1 cellular context compared by ENCODE assay signal in genomic region chr20:18137412-18138265, GRCh38.
TF ChIP-seq lines count a peak whose summit lies in the region.

A gene with protein sequence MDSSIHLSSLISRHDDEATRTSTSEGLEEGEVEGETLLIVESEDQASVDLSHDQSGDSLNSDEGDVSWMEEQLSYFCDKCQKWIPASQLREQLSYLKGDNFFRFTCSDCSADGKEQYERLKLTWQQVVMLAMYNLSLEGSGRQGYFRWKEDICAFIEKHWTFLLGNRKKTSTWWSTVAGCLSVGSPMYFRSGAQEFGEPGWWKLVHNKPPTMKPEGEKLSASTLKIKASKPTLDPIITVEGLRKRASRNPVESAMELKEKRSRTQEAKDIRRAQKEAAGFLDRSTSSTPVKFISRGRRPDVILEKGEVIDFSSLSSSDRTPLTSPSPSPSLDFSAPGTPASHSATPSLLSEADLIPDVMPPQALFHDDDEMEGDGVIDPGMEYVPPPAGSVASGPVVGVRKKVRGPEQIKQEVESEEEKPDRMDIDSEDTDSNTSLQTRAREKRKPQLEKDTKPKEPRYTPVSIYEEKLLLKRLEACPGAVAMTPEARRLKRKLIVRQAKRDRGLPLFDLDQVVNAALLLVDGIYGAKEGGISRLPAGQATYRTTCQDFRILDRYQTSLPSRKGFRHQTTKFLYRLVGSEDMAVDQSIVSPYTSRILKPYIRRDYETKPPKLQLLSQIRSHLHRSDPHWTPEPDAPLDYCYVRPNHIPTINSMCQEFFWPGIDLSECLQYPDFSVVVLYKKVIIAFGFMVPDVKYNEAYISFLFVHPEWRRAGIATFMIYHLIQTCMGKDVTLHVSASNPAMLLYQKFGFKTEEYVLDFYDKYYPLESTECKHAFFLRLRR (plus strand): TSS chr20:18137863. CDS start chr20:18142661, 4,798 bp downstream.
A gene with protein sequence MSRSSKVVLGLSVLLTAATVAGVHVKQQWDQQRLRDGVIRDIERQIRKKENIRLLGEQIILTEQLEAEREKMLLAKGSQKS (plus strand): TSS chr20:18137863. CDS start chr20:18137956, 93 bp downstream.

TF ChIP-seq in GM12878, 131 proteins besides CTCF, POLR2A, EP300 and RAD21 (continued from another document and continues in another):
- TF ChIP-seq, protein P1, sequence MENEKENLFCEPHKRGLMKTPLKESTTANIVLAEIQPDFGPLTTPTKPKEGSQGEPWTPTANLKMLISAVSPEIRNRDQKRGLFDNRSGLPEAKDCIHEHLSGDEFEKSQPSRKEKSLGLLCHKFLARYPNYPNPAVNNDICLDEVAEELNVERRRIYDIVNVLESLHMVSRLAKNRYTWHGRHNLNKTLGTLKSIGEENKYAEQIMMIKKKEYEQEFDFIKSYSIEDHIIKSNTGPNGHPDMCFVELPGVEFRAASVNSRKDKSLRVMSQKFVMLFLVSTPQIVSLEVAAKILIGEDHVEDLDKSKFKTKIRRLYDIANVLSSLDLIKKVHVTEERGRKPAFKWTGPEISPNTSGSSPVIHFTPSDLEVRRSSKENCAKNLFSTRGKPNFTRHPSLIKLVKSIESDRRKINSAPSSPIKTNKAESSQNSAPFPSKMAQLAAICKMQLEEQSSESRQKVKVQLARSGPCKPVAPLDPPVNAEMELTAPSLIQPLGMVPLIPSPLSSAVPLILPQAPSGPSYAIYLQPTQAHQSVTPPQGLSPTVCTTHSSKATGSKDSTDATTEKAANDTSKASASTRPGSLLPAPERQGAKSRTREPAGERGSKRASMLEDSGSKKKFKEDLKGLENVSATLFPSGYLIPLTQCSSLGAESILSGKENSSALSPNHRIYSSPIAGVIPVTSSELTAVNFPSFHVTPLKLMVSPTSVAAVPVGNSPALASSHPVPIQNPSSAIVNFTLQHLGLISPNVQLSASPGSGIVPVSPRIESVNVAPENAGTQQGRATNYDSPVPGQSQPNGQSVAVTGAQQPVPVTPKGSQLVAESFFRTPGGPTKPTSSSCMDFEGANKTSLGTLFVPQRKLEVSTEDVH (IDR thresholded peaks at IDR 0.05; ENCODE audit: low read depth, partially characterized antibody), result no peak
- no peak for TF ChIP-seq FOS (IDR thresholded peaks at IDR 0.05; ENCODE audit: borderline replicate concordance, extremely low read depth, insufficient read length)
- TF ChIP-seq TCF7 (IDR thresholded peaks at IDR 0.05; ENCODE audit: borderline replicate concordance), result no peak
- no peak; the same call in 1 of the 2 replicates for TF ChIP-seq CBX5 (IDR thresholded peaks at IDR 0.05; ENCODE audit: low read depth)
- no peak for TF ChIP-seq HDGF (IDR thresholded peaks at IDR 0.05)
- TF ChIP-seq SMAD5 (IDR thresholded peaks at IDR 0.05; ENCODE audit: low read depth), result peak; percentile 82; the same call in 1 of the 2 replicates
- no peak; the same call in 1 of the 2 replicates for TF ChIP-seq ASH2L (IDR thresholded peaks at IDR 0.05; ENCODE audit: borderline replicate concordance, low read depth)
- TF ChIP-seq NFYA (IDR thresholded peaks at IDR 0.05; ENCODE audit: borderline replicate concordance, low read depth, low read length), result no peak
- peak; percentile 89 for TF ChIP-seq KLF5 (IDR thresholded peaks at IDR 0.05; ENCODE audit: partially characterized antibody)
- TF ChIP-seq KDM1A (IDR thresholded peaks at IDR 0.05; ENCODE audit: borderline replicate concordance), result no peak
- TF ChIP-seq, protein P2, sequence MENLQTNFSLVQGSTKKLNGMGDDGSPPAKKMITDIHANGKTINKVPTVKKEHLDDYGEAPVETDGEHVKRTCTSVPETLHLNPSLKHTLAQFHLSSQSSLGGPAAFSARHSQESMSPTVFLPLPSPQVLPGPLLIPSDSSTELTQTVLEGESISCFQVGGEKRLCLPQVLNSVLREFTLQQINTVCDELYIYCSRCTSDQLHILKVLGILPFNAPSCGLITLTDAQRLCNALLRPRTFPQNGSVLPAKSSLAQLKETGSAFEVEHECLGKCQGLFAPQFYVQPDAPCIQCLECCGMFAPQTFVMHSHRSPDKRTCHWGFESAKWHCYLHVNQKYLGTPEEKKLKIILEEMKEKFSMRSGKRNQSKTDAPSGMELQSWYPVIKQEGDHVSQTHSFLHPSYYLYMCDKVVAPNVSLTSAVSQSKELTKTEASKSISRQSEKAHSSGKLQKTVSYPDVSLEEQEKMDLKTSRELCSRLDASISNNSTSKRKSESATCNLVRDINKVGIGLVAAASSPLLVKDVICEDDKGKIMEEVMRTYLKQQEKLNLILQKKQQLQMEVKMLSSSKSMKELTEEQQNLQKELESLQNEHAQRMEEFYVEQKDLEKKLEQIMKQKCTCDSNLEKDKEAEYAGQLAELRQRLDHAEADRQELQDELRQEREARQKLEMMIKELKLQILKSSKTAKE (IDR thresholded peaks at IDR 0.05; ENCODE audit: low read depth, poor library complexity, severe bottlenecking), result no peak
- TF ChIP-seq, protein P3, sequence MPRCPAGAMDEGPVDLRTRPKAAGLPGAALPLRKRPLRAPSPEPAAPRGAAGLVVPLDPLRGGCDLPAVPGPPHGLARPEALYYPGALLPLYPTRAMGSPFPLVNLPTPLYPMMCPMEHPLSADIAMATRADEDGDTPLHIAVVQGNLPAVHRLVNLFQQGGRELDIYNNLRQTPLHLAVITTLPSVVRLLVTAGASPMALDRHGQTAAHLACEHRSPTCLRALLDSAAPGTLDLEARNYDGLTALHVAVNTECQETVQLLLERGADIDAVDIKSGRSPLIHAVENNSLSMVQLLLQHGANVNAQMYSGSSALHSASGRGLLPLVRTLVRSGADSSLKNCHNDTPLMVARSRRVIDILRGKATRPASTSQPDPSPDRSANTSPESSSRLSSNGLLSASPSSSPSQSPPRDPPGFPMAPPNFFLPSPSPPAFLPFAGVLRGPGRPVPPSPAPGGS (IDR thresholded peaks at IDR 0.05; ENCODE audit: borderline replicate concordance, insufficient read depth, low read depth, low read length, poor library complexity, severe bottlenecking), result no peak
- TF ChIP-seq CHD4 (IDR thresholded peaks at IDR 0.05), result no peak
- no peak for TF ChIP-seq PAX8 (IDR thresholded peaks at IDR 0.05)
- no peak for TF ChIP-seq SUZ12 (IDR thresholded peaks at IDR 0.05; ENCODE audit: unreplicated experiment)
- peak; percentile 60 for TF ChIP-seq RELA (IDR thresholded peaks at IDR 0.05; ENCODE audit: borderline replicate concordance, partially characterized antibody)
- no peak for TF ChIP-seq PBX3 (IDR thresholded peaks at IDR 0.05; ENCODE audit: insufficient replicate concordance, low read depth, low read length)
- 0 out of 2 replicates have a peak, but pooled peaks have one; percentile 67 for TF ChIP-seq TCF3 (IDR thresholded peaks at IDR 0.05; ENCODE audit: borderline replicate concordance, insufficient read depth, low read depth, low read length)
- peak; percentile 38 for TF ChIP-seq MEF2B (IDR thresholded peaks at IDR 0.05; ENCODE audit: partially characterized antibody, poor library complexity, severe bottlenecking)
- peak; percentile 69; the same call in 1 of the 2 replicates for TF ChIP-seq PAX5 (IDR thresholded peaks at IDR 0.05; ENCODE audit: borderline replicate concordance, low read depth, low read length)
- no peak for TF ChIP-seq NFXL1 (IDR thresholded peaks at IDR 0.05; ENCODE audit: borderline replicate concordance)
- peak; percentile 61 for TF ChIP-seq ZBTB11 (CRISPR knock-in tag; IDR thresholded peaks at IDR 0.05)
- TF ChIP-seq STAT3 (IDR thresholded peaks at IDR 0.05; ENCODE audit: low read depth, low read length), result no peak
- TF ChIP-seq EZH2 (IDR thresholded peaks at IDR 0.05; ENCODE audit: borderline replicate concordance, control insufficient read depth, low read depth, low read length), result no peak
- TF ChIP-seq, protein P4, sequence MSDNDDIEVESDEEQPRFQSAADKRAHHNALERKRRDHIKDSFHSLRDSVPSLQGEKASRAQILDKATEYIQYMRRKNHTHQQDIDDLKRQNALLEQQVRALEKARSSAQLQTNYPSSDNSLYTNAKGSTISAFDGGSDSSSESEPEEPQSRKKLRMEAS (IDR thresholded peaks at IDR 0.05; ENCODE audit: low read depth, low read length), result peak; percentile 93
- TF ChIP-seq, protein P5, sequence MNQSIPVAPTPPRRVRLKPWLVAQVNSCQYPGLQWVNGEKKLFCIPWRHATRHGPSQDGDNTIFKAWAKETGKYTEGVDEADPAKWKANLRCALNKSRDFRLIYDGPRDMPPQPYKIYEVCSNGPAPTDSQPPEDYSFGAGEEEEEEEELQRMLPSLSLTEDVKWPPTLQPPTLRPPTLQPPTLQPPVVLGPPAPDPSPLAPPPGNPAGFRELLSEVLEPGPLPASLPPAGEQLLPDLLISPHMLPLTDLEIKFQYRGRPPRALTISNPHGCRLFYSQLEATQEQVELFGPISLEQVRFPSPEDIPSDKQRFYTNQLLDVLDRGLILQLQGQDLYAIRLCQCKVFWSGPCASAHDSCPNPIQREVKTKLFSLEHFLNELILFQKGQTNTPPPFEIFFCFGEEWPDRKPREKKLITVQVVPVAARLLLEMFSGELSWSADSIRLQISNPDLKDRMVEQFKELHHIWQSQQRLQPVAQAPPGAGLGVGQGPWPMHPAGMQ (IDR thresholded peaks at IDR 0.05; ENCODE audit: borderline replicate concordance), result no peak
- no peak for TF ChIP-seq BMI1 (IDR thresholded peaks at IDR 0.05; ENCODE audit: borderline replicate concordance)
- TF ChIP-seq ZNF217 (IDR thresholded peaks at IDR 0.05), result no peak
- TF ChIP-seq TAF1 (IDR thresholded peaks at IDR 0.05; ENCODE audit: borderline replicate concordance, low read depth, low read length), result peak; percentile 88; the same call in 1 of the 2 replicates
- TF ChIP-seq HDAC2 (IDR thresholded peaks at IDR 0.05), result no peak; the same call in 1 of the 2 replicates
- no peak; the same call in 1 of the 2 replicates for TF ChIP-seq NRF1 (conservative IDR thresholded peaks at IDR 0.05; ENCODE audit: low read depth, low read length)
- TF ChIP-seq, protein P6, sequence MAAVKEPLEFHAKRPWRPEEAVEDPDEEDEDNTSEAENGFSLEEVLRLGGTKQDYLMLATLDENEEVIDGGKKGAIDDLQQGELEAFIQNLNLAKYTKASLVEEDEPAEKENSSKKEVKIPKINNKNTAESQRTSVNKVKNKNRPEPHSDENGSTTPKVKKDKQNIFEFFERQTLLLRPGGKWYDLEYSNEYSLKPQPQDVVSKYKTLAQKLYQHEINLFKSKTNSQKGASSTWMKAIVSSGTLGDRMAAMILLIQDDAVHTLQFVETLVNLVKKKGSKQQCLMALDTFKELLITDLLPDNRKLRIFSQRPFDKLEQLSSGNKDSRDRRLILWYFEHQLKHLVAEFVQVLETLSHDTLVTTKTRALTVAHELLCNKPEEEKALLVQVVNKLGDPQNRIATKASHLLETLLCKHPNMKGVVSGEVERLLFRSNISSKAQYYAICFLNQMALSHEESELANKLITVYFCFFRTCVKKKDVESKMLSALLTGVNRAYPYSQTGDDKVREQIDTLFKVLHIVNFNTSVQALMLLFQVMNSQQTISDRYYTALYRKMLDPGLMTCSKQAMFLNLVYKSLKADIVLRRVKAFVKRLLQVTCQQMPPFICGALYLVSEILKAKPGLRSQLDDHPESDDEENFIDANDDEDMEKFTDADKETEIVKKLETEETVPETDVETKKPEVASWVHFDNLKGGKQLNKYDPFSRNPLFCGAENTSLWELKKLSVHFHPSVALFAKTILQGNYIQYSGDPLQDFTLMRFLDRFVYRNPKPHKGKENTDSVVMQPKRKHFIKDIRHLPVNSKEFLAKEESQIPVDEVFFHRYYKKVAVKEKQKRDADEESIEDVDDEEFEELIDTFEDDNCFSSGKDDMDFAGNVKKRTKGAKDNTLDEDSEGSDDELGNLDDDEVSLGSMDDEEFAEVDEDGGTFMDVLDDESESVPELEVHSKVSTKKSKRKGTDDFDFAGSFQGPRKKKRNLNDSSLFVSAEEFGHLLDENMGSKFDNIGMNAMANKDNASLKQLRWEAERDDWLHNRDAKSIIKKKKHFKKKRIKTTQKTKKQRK (IDR thresholded peaks at IDR 0.05; ENCODE audit: low read depth, low read length), result peak; percentile 38; the same call in 1 of the 2 replicates
- TF ChIP-seq CREB1 (IDR thresholded peaks at IDR 0.05; ENCODE audit: low read depth), result peak; percentile 69; the same call in 1 of the 2 replicates
- peak; percentile 95 for TF ChIP-seq POLR2AphosphoS2 (IDR thresholded peaks at IDR 0.05; ENCODE audit: low read depth, low read length)
- 0 out of 2 replicates have a peak, but pooled peaks have one; percentile 64 for TF ChIP-seq RB1 (IDR thresholded peaks at IDR 0.05; ENCODE audit: borderline replicate concordance)
- no peak for TF ChIP-seq SP1 (IDR thresholded peaks at IDR 0.05; ENCODE audit: low read depth, low read length)
- TF ChIP-seq SREBF2 (IDR thresholded peaks at IDR 0.05; ENCODE audit: low read length), result no peak
- peak; percentile 92 for TF ChIP-seq IKZF1 (conservative IDR thresholded peaks at IDR 0.05)
- no peak for TF ChIP-seq HDAC6 (IDR thresholded peaks at IDR 0.05; ENCODE audit: unreplicated experiment)
- peak; percentile 39; the same call in 1 of the 2 replicates for TF ChIP-seq FOXK2 (IDR thresholded peaks at IDR 0.05)
- no peak for TF ChIP-seq JUNB (IDR thresholded peaks at IDR 0.05)
- no peak for TF ChIP-seq NFIC (IDR thresholded peaks at IDR 0.05; ENCODE audit: low read depth, low read length)
- no peak for TF ChIP-seq NR2C1 (IDR thresholded peaks at IDR 0.05)
- peak; percentile 20; the same call in 1 of the 2 replicates for TF ChIP-seq TBL1XR1 (IDR thresholded peaks at IDR 0.05; ENCODE audit: low read depth, low read length)
- TF ChIP-seq DPF2 (IDR thresholded peaks at IDR 0.05), result peak; percentile 93
